In genomic region chr6:149443411-149444181, GRCh38 we compare ENCODE assay signal across 1 cellular context.
TF ChIP-seq lines count a peak whose summit lies in the region.

No MANE protein-coding gene starts in this region.

TF ChIP-seq in GM23338, 12 proteins besides CTCF, POLR2A, EP300 and RAD21 (continued from another document):
- TF ChIP-seq ZNF462 (CRISPR knock-in tag; IDR thresholded peaks at IDR 0.05) (no peak), ZNF331 (CRISPR knock-in tag; IDR thresholded peaks at IDR 0.05; ENCODE audit: low read depth) (no peak), CREB1 (CRISPR knock-in tag; IDR thresholded peaks at IDR 0.05; ENCODE audit: low read depth) (no peak), EZH2phosphoT487 (IDR thresholded peaks at IDR 0.05; ENCODE audit: unreplicated experiment) (no peak)
